In genomic region chr12:53343978-53344377, GRCh38 we compare ENCODE assay signal across 11 cellular contexts. TPM values are rescaled to one million over a fixed set of nuclear protein-coding genes. Genes with fewer than 3 reads are reported as not detected.
A peak's percentile ranks its signal among the peaks of the same experiment; 100 is the strongest.
DNase-seq lines count a peak whose midpoint lies in the region; ATAC-seq and TF ChIP-seq lines count a peak whose summit lies in the region.
"Had no signal": no experiment of that assay in that cellular context is flagged by ENCODE, and none has a peak within 500 bp of the region (broad histone marks: within the 10 kb centered on the region; RNA-seq: fewer than 3 reads in every experiment).

No MANE protein-coding gene starts in this region.

- POLR2A ChIA-PET in activated CD4-positive, alpha-beta memory T cell treated with anti-CD3 and anti-CD28 coated beads for 36 hours (lab: Charles Lee), result interaction anchor here (1.9 to 2.4 kb wide), 2 partner anchors 19 to 22 kb away, joined by 18 to 21 read pairs; partner anchors contain the start of gene AAAS

- H3K4me1 Mint-ChIP-seq in activated T-cell treated with anti-CD3 and anti-CD28 coated beads, Interleukin-2, amount 50 U/mL, for 72 hours (ENCODE audit: low read depth), result peaks cover 24% of the 10 kb centered on the region
- peaks cover 14% of the 10 kb centered on the region for H3K4me1 Mint-ChIP-seq in activated CD4-positive, alpha-beta memory T cell treated with anti-CD3 and anti-CD28 coated beads for 36 hours (ENCODE audit: low read depth)

- peak overlapping the region; percentile 97 for H3K4me3 ChIP-seq in thoracic aorta

- no peak for DNase-seq in activated T-cell treated with anti-CD3 and anti-CD28 coated beads, Interleukin-2, amount 50 U/mL, for 72 hours
- no peak for DNase-seq in activated T-cell treated with anti-CD3 and anti-CD28 coated beads for 4 hours
- no peak for DNase-seq in activated CD4-positive, alpha-beta memory T cell treated with anti-CD3 and anti-CD28 coated beads for 36 hours
- DNase-seq in thoracic aorta (ENCODE audit: low spot score), result no peak
- DNase-seq in NAMALWA (ENCODE audit: low spot score), result no peak
- no peak for DNase-seq in H4 (ENCODE audit: low spot score)
- no peak for DNase-seq in activated CD4-positive, CD25-positive, alpha-beta regulatory T cell treated with anti-CD3 and anti-CD28 coated beads, Interleukin-2, amount 50 U/mL, for 72 hours
- DNase-seq: NCI-H187, T1000 had no signal

- H3K9me3 Mint-ChIP-seq in activated T-cell treated with anti-CD3 and anti-CD28 coated beads, Interleukin-2, amount 50 U/mL, for 72 hours, result no peaks in the 10 kb centered on the region
- no peaks in the 10 kb centered on the region for H3K9me3 Mint-ChIP-seq in activated CD4-positive, alpha-beta memory T cell treated with anti-CD3 and anti-CD28 coated beads for 36 hours

- no peak for ATAC-seq in activated T-cell treated with anti-CD3 and anti-CD28 coated beads, Interleukin-2, amount 50 U/mL, for 72 hours (replicated peaks in 1 of 2)
- ATAC-seq in thoracic aorta (ENCODE audit: insufficient number of reproducible peaks, low FRiP score, low read depth), result no peak

- H3K4me3 Mint-ChIP-seq in activated T-cell treated with anti-CD3 and anti-CD28 coated beads, Interleukin-2, amount 50 U/mL, for 72 hours, result peak overlapping the region; percentile 70 to 82
- H3K4me3 Mint-ChIP-seq in activated CD4-positive, alpha-beta memory T cell treated with anti-CD3 and anti-CD28 coated beads for 36 hours, result peak overlapping the region; percentile 60

- H3K27ac ChIP-seq in layer of hippocampus (ENCODE audit: low read depth, low read length), result peak overlapping the region; percentile 97
- no peak overlapping the region for H3K27ac ChIP-seq in thoracic aorta

- CTCF ChIA-PET in activated CD4-positive, alpha-beta memory T cell treated with anti-CD3 and anti-CD28 coated beads for 36 hours (lab: Charles Lee), result interaction anchor here (1.0 to 7.2 kb wide), 18 partner anchors 8 to 278 kb away, joined by 3 to 252 read pairs (median 7); partner anchors contain the start of genes AAAS, ESPL1, SOAT2 and SP7

- no peaks in the 10 kb centered on the region for H3K36me3 Mint-ChIP-seq in activated T-cell treated with anti-CD3 and anti-CD28 coated beads, Interleukin-2, amount 50 U/mL, for 72 hours (ENCODE audit: insufficient read depth in 2 of 2)
- H3K36me3 Mint-ChIP-seq in activated CD4-positive, alpha-beta memory T cell treated with anti-CD3 and anti-CD28 coated beads for 36 hours, result no peaks in the 10 kb centered on the region

- H3K27me3 Mint-ChIP-seq in activated T-cell treated with anti-CD3 and anti-CD28 coated beads, Interleukin-2, amount 50 U/mL, for 72 hours (ENCODE audit: low read depth), result no peaks in the 10 kb centered on the region
- H3K27me3 Mint-ChIP-seq in activated CD4-positive, alpha-beta memory T cell treated with anti-CD3 and anti-CD28 coated beads for 36 hours, result no peaks in the 10 kb centered on the region

- no peaks in the 10 kb centered on the region for H3K9me3 ChIP-seq in thoracic aorta

- H3K27ac Mint-ChIP-seq in activated T-cell treated with anti-CD3 and anti-CD28 coated beads, Interleukin-2, amount 50 U/mL, for 72 hours, result peak overlapping the region; percentile 71
- no peak overlapping the region for H3K27ac Mint-ChIP-seq in activated CD4-positive, alpha-beta memory T cell treated with anti-CD3 and anti-CD28 coated beads for 36 hours

- no peak for TF ChIP-seq CTCF in thoracic aorta (IDR thresholded peaks at IDR 0.05)

- H3K27me3 ChIP-seq in layer of hippocampus (ENCODE audit: control insufficient read depth, insufficient read depth, low read length), result no peaks in the 10 kb centered on the region
- H3K27me3 ChIP-seq in thoracic aorta (replicated peaks; ENCODE audit: insufficient read depth), result no peaks in the 10 kb centered on the region

- intact Hi-C loops in activated CD4-positive, alpha-beta memory T cell treated with anti-CD3 and anti-CD28 coated beads for 36 hours (cut with micrococcal nuclease), result loop anchor here (1.0 kb wide), 1 partner anchor 131 kb away; no protein-coding TSS in a partner anchor

- H3K4me1 ChIP-seq in thoracic aorta (ENCODE audit: control insufficient read depth in 1 of 2, low read depth in 2 of 2), result peaks cover 4 to 12% of the 10 kb centered on the region in 2 donors

- H3K36me3 ChIP-seq in thoracic aorta, result no peaks in the 10 kb centered on the region

RNA-seq across cellular contexts. Expression of gene SP7, which starts 7.8 kb away (rescaled TPM):
- not detected for total RNA-seq in activated T-cell treated with anti-CD3 and anti-CD28 coated beads, Interleukin-2, amount 50 U/mL, for 72 hours
- total RNA-seq in activated CD4-positive, alpha-beta memory T cell treated with anti-CD3 and anti-CD28 coated beads for 36 hours, result not detected
- not detected for total RNA-seq in thoracic aorta
- not detected in 2 replicates for total RNA-seq in H4 (2014; rRNA removed; shearing (Covaris generic))
- total RNA-seq: mononuclear cell had no signal

RNA-seq across cellular contexts. Expression of gene AAAS, which starts 22.6 kb away (rescaled TPM):
- total RNA-seq in activated T-cell treated with anti-CD3 and anti-CD28 coated beads, Interleukin-2, amount 50 U/mL, for 72 hours, result 100 to 1,000 TPM in 1 of 2 donors, 10 to 100 TPM in 1; 99.0 to 118 TPM
- total RNA-seq in activated CD4-positive, alpha-beta memory T cell treated with anti-CD3 and anti-CD28 coated beads for 36 hours, result 10 to 100 TPM; 74.5 to 80.7 TPM
- total RNA-seq in thoracic aorta, result 10 to 100 TPM; 43.2 to 64.2 TPM
- total RNA-seq in H4 (2014; rRNA removed; shearing (Covaris generic)), result 57.0 and 74.6 TPM in 2 replicates

RNA-seq across cellular contexts. Expression of gene SP1, which starts 36.0 kb away (rescaled TPM):
- 100 to 1,000 TPM; 110 to 121 TPM for total RNA-seq in activated T-cell treated with anti-CD3 and anti-CD28 coated beads, Interleukin-2, amount 50 U/mL, for 72 hours
- 10 to 100 TPM; 66.1 to 72.8 TPM for total RNA-seq in activated CD4-positive, alpha-beta memory T cell treated with anti-CD3 and anti-CD28 coated beads for 36 hours
- 10 to 100 TPM; 50.9 to 65.6 TPM for total RNA-seq in thoracic aorta
- total RNA-seq in H4 (2014; rRNA removed; shearing (Covaris generic)), result 26.9 and 33.4 TPM in 2 replicates

RNA-seq across cellular contexts. Expression of gene MYG1, which starts 44.5 kb away (rescaled TPM):
- total RNA-seq in activated T-cell treated with anti-CD3 and anti-CD28 coated beads, Interleukin-2, amount 50 U/mL, for 72 hours, result 10 to 100 TPM; 83.5 to 89.9 TPM
- 10 to 100 TPM; 77.9 to 82.5 TPM for total RNA-seq in activated CD4-positive, alpha-beta memory T cell treated with anti-CD3 and anti-CD28 coated beads for 36 hours
- total RNA-seq in thoracic aorta, result 10 to 100 TPM; 23.4 to 49.4 TPM
- total RNA-seq in H4 (2014; rRNA removed; shearing (Covaris generic)), result 80.2 and 82.8 TPM in 2 replicates

RNA-seq across cellular contexts. Expression of gene PFDN5, which starts 48.6 kb away (rescaled TPM):
- total RNA-seq in activated T-cell treated with anti-CD3 and anti-CD28 coated beads, Interleukin-2, amount 50 U/mL, for 72 hours, result 100 to 1,000 TPM; 301 to 318 TPM
- 100 to 1,000 TPM; 354 to 359 TPM for total RNA-seq in activated CD4-positive, alpha-beta memory T cell treated with anti-CD3 and anti-CD28 coated beads for 36 hours
- total RNA-seq in thoracic aorta, result 100 to 1,000 TPM; 305 to 445 TPM
- 462 and 537 TPM in 2 replicates for total RNA-seq in H4 (2014; rRNA removed; shearing (Covaris generic))
